ENCODE assay signal across 1 cellular context in the genomic region with DNA sequence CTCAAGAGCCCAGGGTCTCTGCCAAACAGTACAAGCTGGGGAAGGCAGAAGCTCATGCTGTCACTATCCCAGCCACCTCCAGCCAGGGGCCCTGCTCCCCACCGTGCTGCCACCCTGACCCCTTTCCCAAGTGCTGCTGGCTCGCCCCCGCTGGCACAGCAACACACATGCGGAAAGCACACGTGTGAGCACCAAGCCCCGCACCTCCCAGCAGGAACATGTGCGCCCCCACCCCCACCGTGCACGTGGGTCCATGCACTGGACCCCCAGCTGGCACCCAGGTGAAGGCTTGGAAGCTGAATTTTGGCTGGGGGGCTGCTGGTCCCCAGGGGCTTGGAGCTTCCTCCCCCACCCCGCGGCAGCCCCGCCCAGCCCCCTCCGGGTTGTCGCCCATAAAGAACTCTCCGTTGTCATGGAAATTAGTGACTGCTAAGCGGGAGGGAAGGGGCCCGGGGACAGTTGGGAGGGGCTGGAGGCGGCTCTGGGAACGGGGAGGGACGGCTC.
TF ChIP-seq lines count a peak whose summit lies in the region.

No MANE protein-coding gene starts in this region.

TF ChIP-seq in GM23338, 12 proteins besides CTCF, POLR2A, EP300 and RAD21 (continued from another document):
- peak; percentile 10 for TF ChIP-seq REST (IDR thresholded peaks at IDR 0.05; ENCODE audit: unreplicated experiment)
- no peak for TF ChIP-seq EZH2phosphoT487 (IDR thresholded peaks at IDR 0.05; ENCODE audit: unreplicated experiment)
